Comparison of ENCODE assay signal across 14 cellular contexts in the genomic region with DNA sequence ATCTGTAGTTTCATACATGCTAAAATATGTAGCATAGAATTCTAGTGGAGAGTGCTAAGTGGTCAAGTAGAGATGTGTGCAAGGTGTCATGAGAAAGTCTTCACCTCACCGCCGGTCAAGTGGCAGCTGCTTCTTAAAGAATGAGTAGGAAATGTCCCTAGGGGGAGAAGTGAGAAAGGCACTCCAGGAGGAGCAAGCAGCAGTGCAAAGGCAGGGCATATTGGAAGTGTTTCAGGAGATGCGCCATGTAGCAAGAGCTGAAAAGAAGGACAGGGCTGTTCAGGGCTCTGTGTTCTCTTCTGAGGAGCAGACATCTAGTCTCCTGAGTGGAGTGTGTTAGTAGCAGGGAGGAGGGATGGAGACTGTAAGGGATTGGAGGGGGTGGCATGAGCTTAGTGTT.
DNase-seq lines count a peak whose midpoint lies in the region; ATAC-seq and TF ChIP-seq lines count a peak whose summit lies in the region.
"Had no signal": no experiment of that assay in that cellular context is flagged by ENCODE, and none has a peak within 500 bp of the region (broad histone marks: within the 10 kb centered on the region; RNA-seq: fewer than 3 reads in every experiment).

No MANE protein-coding gene starts in this region.

- no peak for ATAC-seq in GM19351 (IDR thresholded peaks at IDR 0.05; ENCODE audit: unreplicated experiment)
- ATAC-seq: K562 had no signal

- no peak overlapping the region for H3K27ac Mint-ChIP-seq in endothelial cell (ENCODE audit: unreplicated experiment)
- H3K27ac Mint-ChIP-seq: CD8-positive, alpha-beta memory T cell had no signal

- H3K4me3 Mint-ChIP-seq in endothelial cell (ENCODE audit: unreplicated experiment) = peak overlapping the region; percentile 15
- H3K4me3 Mint-ChIP-seq: CD8-positive, alpha-beta memory T cell had no signal

- H3K27me3 Mint-ChIP-seq in endothelial cell (ENCODE audit: unreplicated experiment) = peaks cover 6% of the 10 kb centered on the region
- H3K27me3 Mint-ChIP-seq: CD8-positive, alpha-beta memory T cell had no signal

- no peaks in the 10 kb centered on the region for H3K36me3 Mint-ChIP-seq in endothelial cell (ENCODE audit: low read depth, unreplicated experiment)
- H3K36me3 Mint-ChIP-seq: CD8-positive, alpha-beta memory T cell had no signal

- H3K9me3 Mint-ChIP-seq in endothelial cell (ENCODE audit: unreplicated experiment) = no peaks in the 10 kb centered on the region

- DNase-seq in DMS79 (lab: John Stamatoyannopoulos, UW) = peak; percentile 9
- DNase-seq in DMS79 treated with DMSO at 0.1 percent for 48 hours (lab: John Stamatoyannopoulos, UW) = no peak
- DNase-seq in NCI-H524 treated with DMSO at 0.1 percent for 48 hours (lab: John Stamatoyannopoulos, UW) = peak; percentile 20
- DNase-seq in endothelial cell (ENCODE audit: low spot score) = no peak
- DNase-seq in occipital lobe (lab: John Stamatoyannopoulos, UW) = peak; percentile 37
- no peak for DNase-seq in dermis blood vessel endothelial cell
- DNase-seq in NK-92 treated with Interleukin-12 subunit alpha and Interleukin-12 subunit beta, amount 100 ng/mL, for 24 hours (lab: John Stamatoyannopoulos, UW) = no peak
- DNase-seq: 8988T; CD8-positive, alpha-beta memory T cell; NCI-H187; NCI-H526; RPMI8226 had no signal

- H3K4me1 Mint-ChIP-seq in endothelial cell (ENCODE audit: unreplicated experiment) = peaks cover 3% of the 10 kb centered on the region
- H3K4me1 Mint-ChIP-seq: CD8-positive, alpha-beta memory T cell had no signal

- no peak for TF ChIP-seq CTCF in endothelial cell (IDR thresholded peaks at IDR 0.05; ENCODE audit: unreplicated experiment)

Comparison
In these comparisons a context has a peak if more than half of its experiments do, and no peak if none do; other contexts are left out.
1. DNase-seq: peak in DMS79 (single experiment), NCI-H524 treated with DMSO at 0.1 percent for 48 hours (single experiment) and occipital lobe (single experiment); none in DMS79 treated with DMSO at 0.1 percent for 48 hours (single experiment), endothelial cell (single experiment), dermis blood vessel endothelial cell (single experiment) and NK-92 treated with Interleukin-12 subunit alpha and Interleukin-12 subunit beta, amount 100 ng/mL, for 24 hours (single experiment).